Comparison of ENCODE assay signal across 1 cellular context in the genomic region with DNA sequence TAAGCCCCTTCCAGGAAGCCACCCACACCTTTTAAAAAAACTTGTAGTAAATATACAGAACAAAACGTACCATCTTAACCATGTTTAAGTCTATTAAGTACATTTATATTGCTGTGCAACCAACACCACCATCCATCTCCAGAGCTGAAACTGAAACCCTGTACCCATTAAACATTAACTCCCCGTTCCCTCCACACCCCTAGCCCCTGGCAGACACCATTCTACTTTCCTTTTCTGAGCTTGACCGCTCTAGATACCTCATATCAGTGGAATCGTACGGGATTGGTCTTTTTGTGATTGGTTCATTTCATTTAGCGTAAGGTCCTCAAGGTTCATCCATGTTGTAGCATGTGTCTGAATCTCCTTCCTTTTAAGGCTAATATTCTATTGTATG.
TF ChIP-seq lines count a peak whose summit lies in the region.

No MANE protein-coding gene starts in this region.

TF ChIP-seq in GM12878, 131 proteins besides CTCF, POLR2A, EP300 and RAD21:
- TF ChIP-seq, protein P1, sequence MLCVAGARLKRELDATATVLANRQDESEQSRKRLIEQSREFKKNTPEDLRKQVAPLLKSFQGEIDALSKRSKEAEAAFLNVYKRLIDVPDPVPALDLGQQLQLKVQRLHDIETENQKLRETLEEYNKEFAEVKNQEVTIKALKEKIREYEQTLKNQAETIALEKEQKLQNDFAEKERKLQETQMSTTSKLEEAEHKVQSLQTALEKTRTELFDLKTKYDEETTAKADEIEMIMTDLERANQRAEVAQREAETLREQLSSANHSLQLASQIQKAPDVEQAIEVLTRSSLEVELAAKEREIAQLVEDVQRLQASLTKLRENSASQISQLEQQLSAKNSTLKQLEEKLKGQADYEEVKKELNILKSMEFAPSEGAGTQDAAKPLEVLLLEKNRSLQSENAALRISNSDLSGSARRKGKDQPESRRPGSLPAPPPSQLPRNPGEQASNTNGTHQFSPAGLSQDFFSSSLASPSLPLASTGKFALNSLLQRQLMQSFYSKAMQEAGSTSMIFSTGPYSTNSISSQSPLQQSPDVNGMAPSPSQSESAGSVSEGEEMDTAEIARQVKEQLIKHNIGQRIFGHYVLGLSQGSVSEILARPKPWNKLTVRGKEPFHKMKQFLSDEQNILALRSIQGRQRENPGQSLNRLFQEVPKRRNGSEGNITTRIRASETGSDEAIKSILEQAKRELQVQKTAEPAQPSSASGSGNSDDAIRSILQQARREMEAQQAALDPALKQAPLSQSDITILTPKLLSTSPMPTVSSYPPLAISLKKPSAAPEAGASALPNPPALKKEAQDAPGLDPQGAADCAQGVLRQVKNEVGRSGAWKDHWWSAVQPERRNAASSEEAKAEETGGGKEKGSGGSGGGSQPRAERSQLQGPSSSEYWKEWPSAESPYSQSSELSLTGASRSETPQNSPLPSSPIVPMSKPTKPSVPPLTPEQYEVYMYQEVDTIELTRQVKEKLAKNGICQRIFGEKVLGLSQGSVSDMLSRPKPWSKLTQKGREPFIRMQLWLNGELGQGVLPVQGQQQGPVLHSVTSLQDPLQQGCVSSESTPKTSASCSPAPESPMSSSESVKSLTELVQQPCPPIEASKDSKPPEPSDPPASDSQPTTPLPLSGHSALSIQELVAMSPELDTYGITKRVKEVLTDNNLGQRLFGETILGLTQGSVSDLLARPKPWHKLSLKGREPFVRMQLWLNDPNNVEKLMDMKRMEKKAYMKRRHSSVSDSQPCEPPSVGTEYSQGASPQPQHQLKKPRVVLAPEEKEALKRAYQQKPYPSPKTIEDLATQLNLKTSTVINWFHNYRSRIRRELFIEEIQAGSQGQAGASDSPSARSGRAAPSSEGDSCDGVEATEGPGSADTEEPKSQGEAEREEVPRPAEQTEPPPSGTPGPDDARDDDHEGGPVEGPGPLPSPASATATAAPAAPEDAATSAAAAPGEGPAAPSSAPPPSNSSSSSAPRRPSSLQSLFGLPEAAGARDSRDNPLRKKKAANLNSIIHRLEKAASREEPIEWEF (IDR thresholded peaks at IDR 0.05; ENCODE audit: insufficient replicate concordance, low read depth, low read length) = no peak
